In the genomic region with DNA sequence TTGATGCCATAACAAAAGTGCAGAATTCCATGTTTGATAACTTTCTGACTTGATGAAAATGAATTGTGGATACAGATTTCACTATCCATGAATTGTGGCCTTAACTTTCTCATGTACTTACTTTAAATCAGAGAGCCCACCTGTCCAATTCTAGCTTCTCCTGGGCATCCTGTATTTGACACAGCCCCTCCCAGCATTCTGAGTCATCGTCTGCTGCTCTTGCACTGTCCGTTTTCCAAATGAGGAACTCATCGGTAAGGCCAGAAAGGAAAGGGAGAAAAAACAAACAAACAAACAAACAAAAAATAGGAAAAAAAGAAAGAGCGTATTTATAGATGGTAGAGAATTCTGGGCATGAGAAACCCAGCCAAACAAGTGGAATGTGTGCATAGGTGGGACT, we compare ENCODE assay signal across 14 cellular contexts.
DNase-seq lines count a peak whose midpoint lies in the region; ATAC-seq, FAIRE-seq and TF ChIP-seq lines count a peak whose summit lies in the region.
"Had no signal": no experiment of that assay in that cellular context is flagged by ENCODE, and none has a peak within 500 bp of the region (broad histone marks: within the 10 kb centered on the region; RNA-seq: fewer than 3 reads in every experiment).

No MANE protein-coding gene starts in this region.

- TF ChIP-seq POLR2A in A549 (IDR thresholded peaks at IDR 0.05; ENCODE audit: low read length): no peak

- H3K9me3 ChIP-seq in A549: no peaks in the 10 kb centered on the region
- H3K9me3 ChIP-seq in PC-3 (ENCODE audit: low read length): no peaks in the 10 kb centered on the region
- no peaks in the 10 kb centered on the region for H3K9me3 ChIP-seq in iPS-15b (ENCODE audit: control insufficient read depth, insufficient read depth, low read length)

- no peaks in the 10 kb centered on the region for H3F3A ChIP-seq in PC-3 (ENCODE audit: low read length, unreplicated experiment)

- H3K9me2 ChIP-seq in PC-3 (replicated peaks; ENCODE audit: low read length): no peaks in the 10 kb centered on the region

- ATAC-seq in A549 (no peak), PC-3 (no peak), HG03025 (IDR thresholded peaks at IDR 0.05; ENCODE audit: low FRiP score, unreplicated experiment) (no peak)

- TF ChIP-seq CTCF in A549 (IDR thresholded peaks at IDR 0.05) (no peak), PC-3 (conservative IDR thresholded peaks at IDR 0.05; ENCODE audit: low read depth, low read length) (no peak), nephron progenitor cell (IDR thresholded peaks at IDR 0.05) (no peak)

- H3K4me1 Mint-ChIP-seq in nephron progenitor cell: peaks cover 53% of the 10 kb centered on the region

- peak overlapping the region; percentile 33 for H3K4me3 Mint-ChIP-seq in nephron progenitor cell
- H3K4me3 Mint-ChIP-seq: CD14-positive monocyte, H9 had no signal

- no peak for FAIRE-seq in A549 (lab: Jason Lieb, UNC)

- peaks cover 27% of the 10 kb centered on the region for H3K36me3 Mint-ChIP-seq in nephron progenitor cell (ENCODE audit: low read depth)
- H3K36me3 Mint-ChIP-seq: CD14-positive monocyte had no signal

- H3K4me1 ChIP-seq in A549: peaks cover 10% of the 10 kb centered on the region; the same call in 2 of the 3 replicates
- peaks cover 20% of the 10 kb centered on the region for H3K4me1 ChIP-seq in PC-3 (ENCODE audit: insufficient read depth, low read length)
- H3K4me1 ChIP-seq in iPS-15b (ENCODE audit: control insufficient read depth, insufficient read depth, low read length): no peaks in the 10 kb centered on the region

- 49% methylated on average over 4 of the region's 4 CpGs for WGBS in A549 (ENCODE audit: missing lambda C conversion rate)

- TF ChIP-seq EP300 in A549 (IDR thresholded peaks at IDR 0.05): no peak

- no peak for TF ChIP-seq RAD21 in A549 (conservative IDR thresholded peaks at IDR 0.05 in 1 of 2, IDR thresholded peaks at IDR 0.05 in 1 of 2)

- no peaks in the 10 kb centered on the region for H3K36me3 ChIP-seq in PC-3 (ENCODE audit: low read depth, low read length)
- no peaks in the 10 kb centered on the region for H3K36me3 ChIP-seq in iPS-15b (ENCODE audit: control insufficient read depth, insufficient read depth, low read length)

- POLR2A ChIA-PET in A549 (lab: Yijun Ruan, JAX) (no interaction called here), PC-3 (lab: Charles Lee; ENCODE audit: unreplicated experiment) (no interaction called here)

- H3K9me3 Mint-ChIP-seq in nephron progenitor cell: peaks cover 27% of the 10 kb centered on the region

- H3K79me2 ChIP-seq in PC-3 (ENCODE audit: low read length): no peaks in the 10 kb centered on the region

- DNase-seq in A549 (ENCODE audit: low read depth in 1 of 2, low spot score in 1 of 2) (no peak), PC-3 (peak; percentile 1), nephron progenitor cell (no peak), NCI-H69 (lab: John Stamatoyannopoulos, UW) (no peak), iPS-NIHi7 (ENCODE audit: extremely low spot score) (no peak), NCI-H748 (lab: John Stamatoyannopoulos, UW; ENCODE audit: unreplicated experiment) (no peak)
- DNase-seq: H9, NCI-H187, NCI-H446, NCI-H774, SIG-M5 had no signal

- H3K9ac ChIP-seq in PC-3 (ENCODE audit: low read length): no peak overlapping the region
- H3K9ac ChIP-seq in iPS-15b (ENCODE audit: low read depth, low read length): peak overlapping the region; percentile 10

- intact Hi-C loops in PC-3 (cut with micrococcal nuclease): no loop called here

- H3K27me3 Mint-ChIP-seq in nephron progenitor cell (ENCODE audit: low read depth, poor library complexity): no peaks in the 10 kb centered on the region

- H3K27me3 ChIP-seq in PC-3 (ENCODE audit: low read length) (no peaks in the 10 kb centered on the region), iPS-15b (ENCODE audit: control insufficient read depth, insufficient read depth, low read length) (no peaks in the 10 kb centered on the region)

- H2AFZ ChIP-seq in PC-3 (ENCODE audit: low read length): no peak overlapping the region

- H3K4me2 ChIP-seq in A549 (peak overlapping the region; percentile 26; the same call in 1 of the 3 replicates), PC-3 (ENCODE audit: low read length) (peak overlapping the region; percentile 39)

- H3K27ac Mint-ChIP-seq in nephron progenitor cell: peak overlapping the region; percentile 79
- H3K27ac Mint-ChIP-seq: CD14-positive monocyte had no signal

- BruUV-seq in PC-3 (replicated peaks; lab: Mats Ljungman, UMichigan): no TSS peak

- CTCF ChIA-PET in A549 (lab: Yijun Ruan, JAX): no interaction called here
- CTCF ChIA-PET in PC-3 (lab: Charles Lee): no interaction called here

- H4K20me1 ChIP-seq in PC-3 (ENCODE audit: low read length): no peaks in the 10 kb centered on the region

- H3K27ac ChIP-seq in A549 (no peak overlapping the region), PC-3 (ENCODE audit: low read length) (peak overlapping the region; percentile 41)

- H3K4me3 ChIP-seq in A549 (no peak overlapping the region), PC-3 (ENCODE audit: low read length) (no peak overlapping the region; the same call in 1 of the 2 replicates), iPS-15b (ENCODE audit: low read depth, low read length) (no peak overlapping the region)

TF ChIP-seq in A549, 52 proteins besides CTCF, POLR2A, EP300 and RAD21:
- TF ChIP-seq SMC3 (IDR thresholded peaks at IDR 0.05) (no peak), ATOH8 (CRISPR knock-in tag; IDR thresholded peaks at IDR 0.05; ENCODE audit: low read depth) (no peak), EHMT2 (IDR thresholded peaks at IDR 0.05; ENCODE audit: low read depth) (no peak), HMGXB4 (CRISPR knock-in tag; IDR thresholded peaks at IDR 0.05; ENCODE audit: borderline replicate concordance) (no peak), JUN (IDR thresholded peaks at IDR 0.05) (no peak), TP53 (CRISPR knock-in tag; IDR thresholded peaks at IDR 0.05) (no peak), CBX8 (IDR thresholded peaks at IDR 0.05) (no peak), MYC (IDR thresholded peaks at IDR 0.05; ENCODE audit: borderline replicate concordance, low read length) (no peak), RFX5 (IDR thresholded peaks at IDR 0.05) (no peak), KDM1A (IDR thresholded peaks at IDR 0.05; ENCODE audit: low read depth) (no peak), CHD4 (IDR thresholded peaks at IDR 0.05; ENCODE audit: borderline replicate concordance) (no peak), ZNF302 (CRISPR knock-in tag; IDR thresholded peaks at IDR 0.05) (no peak), MAFK (IDR thresholded peaks at IDR 0.05; ENCODE audit: partially characterized antibody) (no peak), ZC3H11A (IDR thresholded peaks at IDR 0.05) (no peak), HOXB5 (CRISPR knock-in tag; IDR thresholded peaks at IDR 0.05) (no peak), CHD2 (IDR thresholded peaks at IDR 0.05; ENCODE audit: low read length, partially characterized antibody) (no peak)
- TF ChIP-seq, protein P1, sequence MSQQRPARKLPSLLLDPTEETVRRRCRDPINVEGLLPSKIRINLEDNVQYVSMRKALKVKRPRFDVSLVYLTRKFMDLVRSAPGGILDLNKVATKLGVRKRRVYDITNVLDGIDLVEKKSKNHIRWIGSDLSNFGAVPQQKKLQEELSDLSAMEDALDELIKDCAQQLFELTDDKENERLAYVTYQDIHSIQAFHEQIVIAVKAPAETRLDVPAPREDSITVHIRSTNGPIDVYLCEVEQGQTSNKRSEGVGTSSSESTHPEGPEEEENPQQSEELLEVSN (IDR thresholded peaks at IDR 0.05; ENCODE audit: borderline replicate concordance, low read depth): no peak
- TF ChIP-seq, protein P2, sequence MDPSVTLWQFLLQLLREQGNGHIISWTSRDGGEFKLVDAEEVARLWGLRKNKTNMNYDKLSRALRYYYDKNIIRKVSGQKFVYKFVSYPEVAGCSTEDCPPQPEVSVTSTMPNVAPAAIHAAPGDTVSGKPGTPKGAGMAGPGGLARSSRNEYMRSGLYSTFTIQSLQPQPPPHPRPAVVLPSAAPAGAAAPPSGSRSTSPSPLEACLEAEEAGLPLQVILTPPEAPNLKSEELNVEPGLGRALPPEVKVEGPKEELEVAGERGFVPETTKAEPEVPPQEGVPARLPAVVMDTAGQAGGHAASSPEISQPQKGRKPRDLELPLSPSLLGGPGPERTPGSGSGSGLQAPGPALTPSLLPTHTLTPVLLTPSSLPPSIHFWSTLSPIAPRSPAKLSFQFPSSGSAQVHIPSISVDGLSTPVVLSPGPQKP (IDR thresholded peaks at IDR 0.05; ENCODE audit: low read depth, low read length): no peak
